ENCODE assay signal across 24 cellular contexts in genomic region chr5:180137401-180138213, GRCh38.
DNase-seq lines count a peak whose midpoint lies in the region; ATAC-seq and TF ChIP-seq lines count a peak whose summit lies in the region.
"Had no signal": no experiment of that assay in that cellular context is flagged by ENCODE, and none has a peak within 500 bp of the region (broad histone marks: within the 10 kb centered on the region; RNA-seq: fewer than 3 reads in every experiment).

No MANE protein-coding gene starts in this region.

- H3K36me3 ChIP-seq in RWPE2 (ENCODE audit: low read depth) (no peaks in the 10 kb centered on the region), lower lobe of right lung (no peaks in the 10 kb centered on the region), sigmoid colon (no peaks in the 10 kb centered on the region)
- H3K36me3 ChIP-seq: MG63, right lobe of liver, upper lobe of right lung had no signal

- no peak overlapping the region for H3K27ac Mint-ChIP-seq in activated CD4-positive, alpha-beta memory T cell treated with anti-CD3 and anti-CD28 coated beads, Interleukin-2, amount 10 ng/mL, durations not matched to agents 7 days and 5 days
- H3K27ac Mint-ChIP-seq in activated CD4-positive, alpha-beta memory T cell treated with anti-CD3 and anti-CD28 coated beads for 36 hours = no peak overlapping the region
- H3K27ac Mint-ChIP-seq: activated CD4-positive, alpha-beta T cell treated with anti-CD3 and anti-CD28 coated beads, Interleukin-2, amount 10 ng/mL, durations not matched to agents 24 days and 14 days; activated T-helper 17 cell treated with anti-CD3 and anti-CD28 coated beads, Interleukin-2, amount 50 U/mL, for 72 hours; CD4-positive, alpha-beta T cell; effector memory CD8-positive, alpha-beta T cell; GM23338; naive thymus-derived CD4-positive, alpha-beta T cell; stimulated activated naive CD8-positive, alpha-beta T cell treated with anti-CD3 and anti-CD28 coated beads, Interleukin-15, amount 100 ng/mL, for 72 hours; T-helper 2 cell treated with Interferon-gamma antibody and Interleukin-4, amounts not matched to agents 5 μg/mL and 100 μg/mL, for 36 hours had no signal

- TF ChIP-seq EP300 in sigmoid colon (IDR thresholded peaks at IDR 0.05) = no peak

- no peaks in the 10 kb centered on the region for H3K36me3 Mint-ChIP-seq in activated CD4-positive, alpha-beta memory T cell treated with anti-CD3 and anti-CD28 coated beads, Interleukin-2, amount 10 ng/mL, durations not matched to agents 7 days and 5 days (ENCODE audit: low read depth)
- H3K36me3 Mint-ChIP-seq in activated CD4-positive, alpha-beta memory T cell treated with anti-CD3 and anti-CD28 coated beads for 36 hours = no peaks in the 10 kb centered on the region
- H3K36me3 Mint-ChIP-seq: naive thymus-derived CD4-positive, alpha-beta T cell had no signal

- peaks cover 5% of the 10 kb centered on the region for H3K4me1 ChIP-seq in RWPE2 (ENCODE audit: insufficient read depth, poor library complexity, severe bottlenecking)
- no peaks in the 10 kb centered on the region for H3K4me1 ChIP-seq in lower lobe of right lung
- no peaks in the 10 kb centered on the region for H3K4me1 ChIP-seq in sigmoid colon
- H3K4me1 ChIP-seq: parathyroid adenoma, right lobe of liver, upper lobe of right lung had no signal

- no peak for ATAC-seq in RWPE2 (ENCODE audit: low read depth)
- ATAC-seq in lower lobe of right lung = no peak
- ATAC-seq in HG02610 (IDR thresholded peaks at IDR 0.05; ENCODE audit: unreplicated experiment) = no peak
- ATAC-seq: activated T-helper 17 cell treated with anti-CD3 and anti-CD28 coated beads, Interleukin-2, amount 50 U/mL, for 72 hours; effector memory CD8-positive, alpha-beta T cell; naive thymus-derived CD4-positive, alpha-beta T cell; right lobe of liver; stimulated activated naive CD8-positive, alpha-beta T cell treated with anti-CD3 and anti-CD28 coated beads, Interleukin-15, amount 100 ng/mL, for 72 hours; upper lobe of right lung had no signal

- no peak overlapping the region for H3K4me3 Mint-ChIP-seq in activated CD4-positive, alpha-beta memory T cell treated with anti-CD3 and anti-CD28 coated beads, Interleukin-2, amount 10 ng/mL, durations not matched to agents 7 days and 5 days
- H3K4me3 Mint-ChIP-seq in activated CD4-positive, alpha-beta memory T cell treated with anti-CD3 and anti-CD28 coated beads for 36 hours = no peak overlapping the region
- H3K4me3 Mint-ChIP-seq: activated CD4-positive, alpha-beta T cell treated with anti-CD3 and anti-CD28 coated beads, Interleukin-2, amount 10 ng/mL, durations not matched to agents 24 days and 14 days; activated T-helper 17 cell treated with anti-CD3 and anti-CD28 coated beads, Interleukin-2, amount 50 U/mL, for 72 hours; CD4-positive, alpha-beta T cell; effector memory CD8-positive, alpha-beta T cell; GM23338; naive thymus-derived CD4-positive, alpha-beta T cell; stimulated activated naive CD8-positive, alpha-beta T cell treated with anti-CD3 and anti-CD28 coated beads, Interleukin-15, amount 100 ng/mL, for 72 hours; T-helper 2 cell treated with Interferon-gamma antibody and Interleukin-4, amounts not matched to agents 5 μg/mL and 100 μg/mL, for 36 hours had no signal

- H3K27me3 ChIP-seq in RWPE2 (ENCODE audit: insufficient read depth, poor library complexity, severe bottlenecking) (no peaks in the 10 kb centered on the region), lower lobe of right lung (ENCODE audit: low read depth) (peaks cover 9% of the 10 kb centered on the region), sigmoid colon (peaks cover 0 to 31% (median 0%) of the 10 kb centered on the region in 3 donors)
- H3K27me3 ChIP-seq: right lobe of liver had no signal

- DNase-seq in activated CD4-positive, alpha-beta memory T cell treated with anti-CD3 and anti-CD28 coated beads, Interleukin-2, amount 10 ng/mL, durations not matched to agents 7 days and 5 days = peak; percentile 9
- no peak for DNase-seq in activated CD4-positive, alpha-beta memory T cell treated with anti-CD3 and anti-CD28 coated beads for 36 hours
- DNase-seq in RWPE2 (ENCODE audit: low spot score) (peak; percentile 70), lower lobe of right lung (peak; percentile 31), sigmoid colon (peak; percentile 57), cortex of kidney (lab: John Stamatoyannopoulos, UW) (no peak)
- no peak for DNase-seq in stimulated activated CD4-positive, alpha-beta T cell treated with anti-CD3 and anti-CD28 coated beads, Interleukin-15, amount 100 ng/mL, for 24 hours
- DNase-seq: activated CD4-positive, alpha-beta T cell treated with anti-CD3 and anti-CD28 coated beads, Interleukin-2, amount 10 ng/mL, durations not matched to agents 24 days and 14 days; cerebellar nuclear complex; effector memory CD8-positive, alpha-beta T cell; mesenchymal stem cell; MG63; NCI-H2029 treated with DMSO at 0.1 percent for 48 hours; NCI-H226; upper lobe of right lung had no signal

- 86 to 91% methylated on average over 24 of the region's 24 CpGs for WGBS in sigmoid colon, 2 donors

- H3K9me3 ChIP-seq in RWPE2 (ENCODE audit: severe bottlenecking) (no peaks in the 10 kb centered on the region), lower lobe of right lung (no peaks in the 10 kb centered on the region), sigmoid colon (no peaks in the 10 kb centered on the region)
- H3K9me3 ChIP-seq: MG63, right lobe of liver, upper lobe of right lung had no signal

- H3K27ac ChIP-seq in RWPE2 (ENCODE audit: poor library complexity, severe bottlenecking) (no peak overlapping the region), lower lobe of right lung (no peak overlapping the region), sigmoid colon (no peak overlapping the region)
- H3K27ac ChIP-seq: parathyroid adenoma, right lobe of liver, upper lobe of right lung had no signal

- TF ChIP-seq POLR2A in sigmoid colon (IDR thresholded peaks at IDR 0.05) = no peak

- POLR2A ChIA-PET in activated CD4-positive, alpha-beta memory T cell treated with anti-CD3 and anti-CD28 coated beads, Interleukin-2, amount 10 ng/mL, durations not matched to agents 7 days and 5 days (lab: Charles Lee) = no interaction called here
- POLR2A ChIA-PET in activated CD4-positive, alpha-beta memory T cell treated with anti-CD3 and anti-CD28 coated beads for 36 hours (lab: Charles Lee) = no interaction called here

- TF ChIP-seq CTCF in RWPE2 (IDR thresholded peaks at IDR 0.05; ENCODE audit: poor library complexity, severe bottlenecking) (no peak), lower lobe of right lung (IDR thresholded peaks at IDR 0.05) (no peak), sigmoid colon (IDR thresholded peaks at IDR 0.05) (no peak)

- H3K4me3 ChIP-seq in RWPE2 (ENCODE audit: severe bottlenecking) = no peak overlapping the region
- no peak overlapping the region for H3K4me3 ChIP-seq in lower lobe of right lung
- H3K4me3 ChIP-seq in sigmoid colon = no peak overlapping the region
- H3K4me3 ChIP-seq: GM23338, MG63, right lobe of liver, upper lobe of right lung had no signal

- peaks cover 2% of the 10 kb centered on the region for H3K27me3 Mint-ChIP-seq in activated CD4-positive, alpha-beta memory T cell treated with anti-CD3 and anti-CD28 coated beads, Interleukin-2, amount 10 ng/mL, durations not matched to agents 7 days and 5 days
- H3K27me3 Mint-ChIP-seq in activated CD4-positive, alpha-beta memory T cell treated with anti-CD3 and anti-CD28 coated beads for 36 hours = peaks cover 7% of the 10 kb centered on the region
- H3K27me3 Mint-ChIP-seq: activated CD4-positive, alpha-beta T cell treated with anti-CD3 and anti-CD28 coated beads, Interleukin-2, amount 10 ng/mL, durations not matched to agents 24 days and 14 days had no signal

- no peaks in the 10 kb centered on the region for H3K9me3 Mint-ChIP-seq in activated CD4-positive, alpha-beta memory T cell treated with anti-CD3 and anti-CD28 coated beads, Interleukin-2, amount 10 ng/mL, durations not matched to agents 7 days and 5 days
- no peaks in the 10 kb centered on the region for H3K9me3 Mint-ChIP-seq in activated CD4-positive, alpha-beta memory T cell treated with anti-CD3 and anti-CD28 coated beads for 36 hours
- H3K9me3 Mint-ChIP-seq: activated CD4-positive, alpha-beta T cell treated with anti-CD3 and anti-CD28 coated beads, Interleukin-2, amount 10 ng/mL, durations not matched to agents 24 days and 14 days; activated T-helper 17 cell treated with anti-CD3 and anti-CD28 coated beads, Interleukin-2, amount 50 U/mL, for 72 hours; CD4-positive, alpha-beta T cell; effector memory CD8-positive, alpha-beta T cell; GM23338; naive thymus-derived CD4-positive, alpha-beta T cell; stimulated activated naive CD8-positive, alpha-beta T cell treated with anti-CD3 and anti-CD28 coated beads, Interleukin-15, amount 100 ng/mL, for 72 hours; T-helper 2 cell treated with Interferon-gamma antibody and Interleukin-4, amounts not matched to agents 5 μg/mL and 100 μg/mL, for 36 hours had no signal

- intact Hi-C loops in activated CD4-positive, alpha-beta memory T cell treated with anti-CD3 and anti-CD28 coated beads for 36 hours (cut with micrococcal nuclease) = loop anchor here (10.0 kb wide), 1 partner anchor 187 kb away; no protein-coding TSS in a partner anchor
- intact Hi-C loops in lower lobe of right lung (cut with DNase I) (no loop called here), sigmoid colon (cut with DNase I) (no loop called here)

- H3K4me1 Mint-ChIP-seq in activated CD4-positive, alpha-beta memory T cell treated with anti-CD3 and anti-CD28 coated beads, Interleukin-2, amount 10 ng/mL, durations not matched to agents 7 days and 5 days = peaks cover 11% of the 10 kb centered on the region
- peaks cover 9% of the 10 kb centered on the region for H3K4me1 Mint-ChIP-seq in activated CD4-positive, alpha-beta memory T cell treated with anti-CD3 and anti-CD28 coated beads for 36 hours (ENCODE audit: low read depth)

- CTCF ChIA-PET in activated CD4-positive, alpha-beta memory T cell treated with anti-CD3 and anti-CD28 coated beads, Interleukin-2, amount 10 ng/mL, durations not matched to agents 7 days and 5 days (lab: Charles Lee) = no interaction called here
- CTCF ChIA-PET in activated CD4-positive, alpha-beta memory T cell treated with anti-CD3 and anti-CD28 coated beads for 36 hours (lab: Charles Lee) = no interaction called here

Comparison
In these comparisons a context has a peak if more than half of its experiments do, and no peak if none do; other contexts are left out.
1. DNase-seq: peak in activated CD4-positive, alpha-beta memory T cell treated with anti-CD3 and anti-CD28 coated beads, Interleukin-2, amount 10 ng/mL, durations not matched to agents 7 days and 5 days (single experiment), RWPE2 (single experiment), lower lobe of right lung (single experiment) and sigmoid colon (single experiment); none in activated CD4-positive, alpha-beta memory T cell treated with anti-CD3 and anti-CD28 coated beads for 36 hours (single experiment), stimulated activated CD4-positive, alpha-beta T cell treated with anti-CD3 and anti-CD28 coated beads, Interleukin-15, amount 100 ng/mL, for 24 hours (single experiment) and cortex of kidney (single experiment).